Comparison of ENCODE assay signal across 18 cellular contexts in the genomic region with DNA sequence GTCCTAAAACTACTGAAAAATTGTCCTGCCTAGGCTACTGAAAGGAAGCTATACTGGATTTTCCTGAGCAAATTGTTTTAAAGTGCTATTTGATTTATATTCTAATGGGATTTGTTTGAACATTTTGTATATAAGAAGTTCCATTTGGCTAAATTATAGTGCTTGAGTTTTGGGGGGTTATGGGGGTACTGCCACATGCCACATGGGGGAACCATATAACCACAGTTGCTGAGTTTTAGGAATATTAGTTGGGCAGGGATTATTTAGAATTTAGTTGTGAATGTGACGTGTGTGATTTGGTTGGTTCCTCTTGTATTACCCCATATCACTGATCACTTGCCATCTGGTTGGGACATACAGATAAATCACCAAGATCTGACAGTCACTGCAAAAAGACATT.
A peak's percentile ranks its signal among the peaks of the same experiment; 100 is the strongest.
DNase-seq lines count a peak whose midpoint lies in the region; ATAC-seq, FAIRE-seq and TF ChIP-seq lines count a peak whose summit lies in the region.
"Had no signal": no experiment of that assay in that cellular context is flagged by ENCODE, and none has a peak within 500 bp of the region (broad histone marks: within the 10 kb centered on the region; RNA-seq: fewer than 3 reads in every experiment).

No MANE protein-coding gene starts in this region.

- H3F3A ChIP-seq in GM23338 (replicated peaks; ENCODE audit: low read depth): no peaks in the 10 kb centered on the region

- no peak overlapping the region for H2BK120ac ChIP-seq in H1 (replicated peaks; ENCODE audit: low read depth, low read length)

- H3K79me1 ChIP-seq in H1 (ENCODE audit: low read depth, low read length): no peaks in the 10 kb centered on the region

- H4K20me1 ChIP-seq in GM23338 (replicated peaks; ENCODE audit: insufficient read depth) (no peaks in the 10 kb centered on the region), H1 (replicated peaks in 1 of 2; ENCODE audit: control insufficient read depth in 1 of 2, insufficient read depth in 2 of 2, low read length in 2 of 2) (no peaks in the 10 kb centered on the region)

- no peaks in the 10 kb centered on the region for H3K4me1 Mint-ChIP-seq in GM23338
- peaks cover 33% of the 10 kb centered on the region for H3K4me1 Mint-ChIP-seq in nephron
- H3K4me1 Mint-ChIP-seq: CD4-positive, alpha-beta memory T cell; mesothelial cell of epicardium had no signal

- H3K9me3 ChIP-seq in BE2C (no peaks in the 10 kb centered on the region), H1 (ENCODE audit: insufficient read depth in 2 of 2, low read depth in 1 of 2, low read length in 1 of 2) (no peaks in the 10 kb centered on the region)
- H3K9me3 ChIP-seq: thyroid gland had no signal

- H3K14ac ChIP-seq in H1 (ENCODE audit: insufficient read length): no peak overlapping the region

- H2BK20ac ChIP-seq in H1 (ENCODE audit: low read length): no peak overlapping the region

- H4K91ac ChIP-seq in H1 (replicated peaks; ENCODE audit: insufficient read length, low read length): no peak overlapping the region

- POLR2A ChIA-PET in H1 (lab: Charles Lee; ENCODE audit: partially characterized antibody): no interaction called here

- no peak for TF ChIP-seq EP300 in H1 (IDR thresholded peaks at IDR 0.05; ENCODE audit: borderline replicate concordance in 1 of 2, low read depth in 2 of 2, low read length in 2 of 2)

- no peak overlapping the region for H3K4ac ChIP-seq in H1 (replicated peaks; ENCODE audit: insufficient read length, low read depth, low read length)

- no peak overlapping the region for H2BK5ac ChIP-seq in H1 (ENCODE audit: low read depth, low read length)

- no peak for TF ChIP-seq POLR2A in H1 (IDR thresholded peaks at IDR 0.05; ENCODE audit: control extremely low read depth in 1 of 2, low read depth in 2 of 2, low read length in 2 of 2)

- CTCF ChIA-PET in H1 (lab: Charles Lee; ENCODE audit: partially characterized antibody): interaction anchor here (1.0 to 1.6 kb wide), 2 partner anchors 54 to 1018 kb away, joined by 3 read pairs; no protein-coding TSS in a partner anchor

- peaks cover 42% of the 10 kb centered on the region for H3K27me3 Mint-ChIP-seq in GM23338 (ENCODE audit: insufficient read depth, low read depth, poor library complexity)
- H3K27me3 Mint-ChIP-seq in nephron (ENCODE audit: low read depth): no peaks in the 10 kb centered on the region

- no peak overlapping the region for H2BK12ac ChIP-seq in H1 (ENCODE audit: low read depth, low read length)

- no peak overlapping the region for H3K4me2 ChIP-seq in GM23338
- no peak overlapping the region for H3K4me2 ChIP-seq in H1 (ENCODE audit: insufficient read depth in 1 of 2, low read depth in 2 of 2, low read length in 2 of 2)
- H3K4me2 ChIP-seq: KMS-11 had no signal

- H3K27ac Mint-ChIP-seq in GM23338 (no peak overlapping the region), nephron (peak overlapping the region; percentile 43 to 69 (median 66))
- H3K27ac Mint-ChIP-seq: activated naive CD4-positive, alpha-beta T cell treated with anti-CD3 and anti-CD28 coated beads, Interleukin-2, amount 50 U/mL, for 72 hours; CD4-positive, alpha-beta memory T cell; mesothelial cell of epicardium had no signal

- no peak overlapping the region for H3K23ac ChIP-seq in H1 (ENCODE audit: insufficient read length)

- H3K4me3 Mint-ChIP-seq in GM23338: no peak overlapping the region
- no peak overlapping the region for H3K4me3 Mint-ChIP-seq in nephron
- H3K4me3 Mint-ChIP-seq: activated T-cell treated with anti-CD3 and anti-CD28 coated beads, Interleukin-2, amount 50 U/mL, for 4 hours; CD4-positive, alpha-beta memory T cell; mesothelial cell of epicardium had no signal

- H3K27ac ChIP-seq in GM23338 (ENCODE audit: low read depth): no peak overlapping the region
- H3K27ac ChIP-seq in H1 (ENCODE audit: low read depth, low read length): no peak overlapping the region
- H3K27ac ChIP-seq: HL-60, KMS-11, thyroid gland had no signal

- H3K4me1 ChIP-seq in BE2C (no peaks in the 10 kb centered on the region), GM23338 (ENCODE audit: insufficient read depth) (no peaks in the 10 kb centered on the region), H1 (replicated peaks in 1 of 4; ENCODE audit: control insufficient read depth in 3 of 4, insufficient read depth in 4 of 4, low read length in 3 of 4) (no peaks in the 10 kb centered on the region; a peak in 2 of 7 replicates)
- H3K4me1 ChIP-seq: thyroid gland had no signal

- no peak for FAIRE-seq in H1 (lab: Jason Lieb, UNC)

- H3K4me3 ChIP-seq in BE2C (ENCODE audit: low read depth, low read length) (no peak overlapping the region), GM23338 (no peak overlapping the region), H1 (ENCODE audit: extremely low read depth in 1 of 4, insufficient read depth in 2 of 4, low read depth in 3 of 4, low read length in 4 of 4) (no peak overlapping the region)
- H3K4me3 ChIP-seq: thyroid gland had no signal

- H2BK15ac ChIP-seq in H1 (ENCODE audit: low read length): no peak overlapping the region

- H3K27me3 ChIP-seq in BE2C (no peaks in the 10 kb centered on the region; the same call in 1 of the 2 replicates), GM23338 (ENCODE audit: insufficient read depth) (peaks cover 72% of the 10 kb centered on the region), H1 (replicated peaks in 1 of 4; ENCODE audit: control insufficient read depth in 3 of 4, extremely low read depth in 1 of 4, insufficient read depth in 3 of 4, low read length in 3 of 4) (peaks cover 17 to 45% (median 26%) of the 10 kb centered on the region in 4 experiments)
- H3K27me3 ChIP-seq: thyroid gland had no signal

- no peaks in the 10 kb centered on the region; the same call in 1 of the 2 replicates for H3K23me2 ChIP-seq in H1 (ENCODE audit: low read depth, low read length)

- no peak overlapping the region for H3K9ac ChIP-seq in H1 (replicated peaks in 1 of 4; ENCODE audit: extremely low read depth in 1 of 4, low read depth in 3 of 4, low read length in 3 of 4)
- H3K9ac ChIP-seq: KMS-11 had no signal

- no peaks in the 10 kb centered on the region for H3K79me2 ChIP-seq in GM23338 (replicated peaks; ENCODE audit: insufficient read depth)
- H3K79me2 ChIP-seq in H1 (ENCODE audit: control insufficient read depth in 1 of 2, insufficient read depth in 2 of 2, low read length in 2 of 2): no peaks in the 10 kb centered on the region

- H3K36me3 ChIP-seq in BE2C (no peaks in the 10 kb centered on the region), GM23338 (ENCODE audit: insufficient read depth) (no peaks in the 10 kb centered on the region), H1 (ENCODE audit: control insufficient read depth in 2 of 4, insufficient read depth in 4 of 4, low read length in 3 of 4) (no peaks in the 10 kb centered on the region)
- H3K36me3 ChIP-seq: thyroid gland had no signal

- H3K9me2 ChIP-seq in GM23338 (ENCODE audit: insufficient read depth): peaks cover 8% of the 10 kb centered on the region; the same call in 1 of the 2 replicates

- H4K8ac ChIP-seq in H1 (ENCODE audit: extremely low read depth, insufficient read depth, low read length): no peak overlapping the region

- no peak overlapping the region for H2AFZ ChIP-seq in GM23338
- no peak overlapping the region for H2AFZ ChIP-seq in H1 (ENCODE audit: low read length)

- no peak overlapping the region for H4K5ac ChIP-seq in H1 (ENCODE audit: insufficient read length, low read depth, low read length)

- H3K56ac ChIP-seq in H1 (replicated peaks; ENCODE audit: insufficient read length, low read depth, low read length): no peak overlapping the region

- H3K9me3 Mint-ChIP-seq in GM23338 (peaks cover 4% of the 10 kb centered on the region; the same call in 2 of the 3 replicates), nephron (peaks cover 3% of the 10 kb centered on the region)
- H3K9me3 Mint-ChIP-seq: activated naive CD4-positive, alpha-beta T cell treated with anti-CD3 and anti-CD28 coated beads, Interleukin-2, amount 50 U/mL, for 72 hours; activated T-cell treated with anti-CD3 and anti-CD28 coated beads, Interleukin-2, amount 50 U/mL, for 4 hours; mesothelial cell of epicardium had no signal

- H3K36me3 Mint-ChIP-seq in GM23338 (ENCODE audit: low read depth) (no peaks in the 10 kb centered on the region), nephron (ENCODE audit: low read depth) (no peaks in the 10 kb centered on the region)
- H3K36me3 Mint-ChIP-seq: activated naive CD4-positive, alpha-beta T cell treated with anti-CD3 and anti-CD28 coated beads, Interleukin-2, amount 50 U/mL, for 72 hours; CD4-positive, alpha-beta memory T cell; mesothelial cell of epicardium had no signal

- 75% methylated on average over 1 of the region's 1 CpG; no CpG with 5 or more reads in 1 of the 2 experiments for WGBS in H1 (ENCODE audit: extremely low coverage in 1 of 2, insufficient coverage in 1 of 2, insufficient read length in 1 of 2, insufficient replicate concordance in 2 of 2, low coverage in 1 of 2, low lambda C conversion rate in 2 of 2, missing lambda C conversion rate in 1 of 2), 2 experiments

- ATAC-seq in GM23338: no peak
- no peak for ATAC-seq in HG02885 (IDR thresholded peaks at IDR 0.05; ENCODE audit: poor library complexity, unreplicated experiment)
- ATAC-seq in GM18519 (IDR thresholded peaks at IDR 0.05; ENCODE audit: low FRiP score, unreplicated experiment): no peak
- ATAC-seq: activated naive CD4-positive, alpha-beta T cell treated with anti-CD3 and anti-CD28 coated beads, Interleukin-2, amount 50 U/mL, for 72 hours; activated T-cell treated with anti-CD3 and anti-CD28 coated beads, Interleukin-2, amount 50 U/mL, for 4 hours had no signal

- DNase-seq in BE2C (no peak), GM23338 (ENCODE audit: low spot score) (peak; percentile 22), H1 (ENCODE audit: low read depth in 1 of 2, low spot score in 2 of 2) (no peak), NCI-H345 (lab: John Stamatoyannopoulos, UW) (no peak)
- DNase-seq: activated CD4-positive, alpha-beta T cell treated with anti-CD3 and anti-CD28 coated beads, Interleukin-2, amount 50 U/mL, for 48 hours; activated T-cell treated with anti-CD3 and anti-CD28 coated beads, Interleukin-2, amount 50 U/mL, for 4 hours; CD4-positive, alpha-beta memory T cell; central memory CD4-positive, alpha-beta T cell; NCI-H2171; SW 1271; thyroid gland had no signal

- H2AK5ac ChIP-seq in H1 (ENCODE audit: low read depth, low read length): no peak overlapping the region

- H3K18ac ChIP-seq in H1 (ENCODE audit: extremely low read depth, low read length): no peak overlapping the region

- TF ChIP-seq RAD21 in H1 (IDR thresholded peaks at IDR 0.05 in 1 of 2, conservative IDR thresholded peaks at IDR 0.05 in 1 of 2; ENCODE audit: low read depth in 2 of 2, low read length in 2 of 2): peak; percentile 62 to 72

- peak; percentile 38 for TF ChIP-seq CTCF in BE2C (IDR thresholded peaks at IDR 0.05; ENCODE audit: low read depth, low read length)
- peak; percentile 51 to 54 for TF ChIP-seq CTCF in GM23338 (conservative IDR thresholded peaks at IDR 0.05; ENCODE audit: low read depth in 2 of 2)
- TF ChIP-seq CTCF in H1 (IDR thresholded peaks at IDR 0.05; ENCODE audit: control extremely low read depth in 1 of 3, insufficient read depth in 1 of 3, low read depth in 1 of 3, low read length in 3 of 3): peak in 2 of 3 experiments; percentile 8 to 13; a peak in 2 of 4 replicates
- TF ChIP-seq CTCF in nephron (IDR thresholded peaks at IDR 0.05; ENCODE audit: unreplicated experiment in 3 of 3): peak in 2 of 3 experiments; percentile 28 to 32

TF ChIP-seq in H1, 55 proteins besides CTCF, POLR2A, EP300 and RAD21 (continues in another document):
- TF ChIP-seq BACH1 (IDR thresholded peaks at IDR 0.05; ENCODE audit: low read length) (no peak), CEBPB (IDR thresholded peaks at IDR 0.05; ENCODE audit: low read depth, low read length) (no peak)
